In the genomic region with DNA sequence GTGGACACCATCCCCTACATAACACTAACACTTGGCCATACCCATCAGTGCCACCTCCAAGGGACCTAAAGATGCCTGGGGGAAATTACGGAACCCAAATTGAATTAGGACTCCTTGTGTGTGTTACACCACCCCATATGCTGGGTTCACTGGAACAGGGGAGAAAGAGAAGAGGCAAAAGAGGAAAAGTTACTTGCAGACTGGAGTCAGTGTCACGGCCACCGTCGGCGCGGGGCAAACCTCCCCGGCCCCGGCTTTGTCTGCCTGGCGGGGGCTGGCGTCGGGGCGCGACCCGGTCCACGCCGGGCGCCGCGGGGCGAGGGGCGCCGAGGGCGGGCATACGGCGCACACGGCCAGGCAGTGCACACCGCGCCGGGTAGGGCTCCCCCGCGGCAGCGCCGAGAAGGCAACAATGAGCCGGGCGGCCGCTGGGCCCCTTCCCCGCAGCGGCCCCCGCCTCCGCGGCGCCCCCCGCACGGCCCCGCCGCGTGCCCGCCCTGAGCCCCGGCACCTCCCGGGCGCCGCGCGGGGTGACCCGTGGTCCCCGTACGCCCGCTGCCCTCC, we compare ENCODE assay signal across 8 cellular contexts.
DNase-seq lines count a peak whose midpoint lies in the region; ATAC-seq and TF ChIP-seq lines count a peak whose summit lies in the region.

No MANE protein-coding gene starts in this region.

- WGBS in ectodermal cell, 2 experiments, result 0 to 1% methylated on average over 58 of the region's 58 CpGs

- DNase-seq in SKM-1 treated with dmso at 0.1 percent for 144 hours (lab: John Stamatoyannopoulos, UW; ENCODE audit: unreplicated experiment), result peak; percentile 3
- no peak for DNase-seq in SKM-1 (lab: John Stamatoyannopoulos, UW; ENCODE audit: unreplicated experiment)
- no peak for DNase-seq in RWPE2 (ENCODE audit: low spot score)
- DNase-seq in NCI-H2107 treated with DMSO at 0.1 percent for 48 hours (lab: John Stamatoyannopoulos, UW; ENCODE audit: unreplicated experiment), result no peak
- no peak for DNase-seq in NCI-H524 treated with DMSO at 0.1 percent for 48 hours (lab: John Stamatoyannopoulos, UW)

- H3K4me3 ChIP-seq in RWPE2 (ENCODE audit: severe bottlenecking) (peak overlapping the region; percentile 48), ectodermal cell (ENCODE audit: insufficient read depth, low read depth, low read length) (peak overlapping the region; percentile 71), mucosa of stomach (ENCODE audit: low read length) (peak overlapping the region; percentile 86)

- no peaks in the 10 kb centered on the region for H3K36me3 ChIP-seq in RWPE2 (ENCODE audit: low read depth)
- H3K36me3 ChIP-seq in ectodermal cell (ENCODE audit: control insufficient read depth, insufficient read depth, low read length), result no peaks in the 10 kb centered on the region
- H3K36me3 ChIP-seq in mucosa of stomach (ENCODE audit: control insufficient read depth, insufficient read depth, low read length), result no peaks in the 10 kb centered on the region

- no peak for TF ChIP-seq CTCF in RWPE2 (IDR thresholded peaks at IDR 0.05; ENCODE audit: poor library complexity, severe bottlenecking)

- H3K9ac ChIP-seq in mucosa of stomach (ENCODE audit: low read length), result peak overlapping the region; percentile 82

- H3K27ac ChIP-seq in RWPE2 (ENCODE audit: poor library complexity, severe bottlenecking) (no peak overlapping the region), ectodermal cell (ENCODE audit: insufficient read depth, low read depth, low read length, poor library complexity, severe bottlenecking) (no peak overlapping the region)

- H3K9me3 ChIP-seq in RWPE2 (ENCODE audit: severe bottlenecking) (no peaks in the 10 kb centered on the region), ectodermal cell (ENCODE audit: control insufficient read depth, low read length) (no peaks in the 10 kb centered on the region), mucosa of stomach (ENCODE audit: control insufficient read depth, low read length) (no peaks in the 10 kb centered on the region)

- ATAC-seq in HG02763 (IDR thresholded peaks at IDR 0.05; ENCODE audit: unreplicated experiment) (peak; percentile 10), RWPE2 (ENCODE audit: low read depth) (peak; percentile 28; the same call in 2 of the 3 replicates)

- H3K27me3 ChIP-seq in RWPE2 (ENCODE audit: insufficient read depth, poor library complexity, severe bottlenecking) (no peaks in the 10 kb centered on the region), ectodermal cell (ENCODE audit: control insufficient read depth, insufficient read depth, low read length, poor library complexity, severe bottlenecking) (peaks cover 31% of the 10 kb centered on the region), mucosa of stomach (ENCODE audit: control insufficient read depth, insufficient read depth, low read length) (no peaks in the 10 kb centered on the region)

- H3K4me1 ChIP-seq in RWPE2 (ENCODE audit: insufficient read depth, poor library complexity, severe bottlenecking), result peaks cover 24% of the 10 kb centered on the region
- H3K4me1 ChIP-seq in ectodermal cell (ENCODE audit: control insufficient read depth, insufficient read depth, low read length), result peaks cover 7% of the 10 kb centered on the region
- peaks cover 27% of the 10 kb centered on the region for H3K4me1 ChIP-seq in mucosa of stomach (ENCODE audit: control insufficient read depth, insufficient read depth, low read length)
